ENCODE assay signal across 8 cellular contexts in the genomic region with DNA sequence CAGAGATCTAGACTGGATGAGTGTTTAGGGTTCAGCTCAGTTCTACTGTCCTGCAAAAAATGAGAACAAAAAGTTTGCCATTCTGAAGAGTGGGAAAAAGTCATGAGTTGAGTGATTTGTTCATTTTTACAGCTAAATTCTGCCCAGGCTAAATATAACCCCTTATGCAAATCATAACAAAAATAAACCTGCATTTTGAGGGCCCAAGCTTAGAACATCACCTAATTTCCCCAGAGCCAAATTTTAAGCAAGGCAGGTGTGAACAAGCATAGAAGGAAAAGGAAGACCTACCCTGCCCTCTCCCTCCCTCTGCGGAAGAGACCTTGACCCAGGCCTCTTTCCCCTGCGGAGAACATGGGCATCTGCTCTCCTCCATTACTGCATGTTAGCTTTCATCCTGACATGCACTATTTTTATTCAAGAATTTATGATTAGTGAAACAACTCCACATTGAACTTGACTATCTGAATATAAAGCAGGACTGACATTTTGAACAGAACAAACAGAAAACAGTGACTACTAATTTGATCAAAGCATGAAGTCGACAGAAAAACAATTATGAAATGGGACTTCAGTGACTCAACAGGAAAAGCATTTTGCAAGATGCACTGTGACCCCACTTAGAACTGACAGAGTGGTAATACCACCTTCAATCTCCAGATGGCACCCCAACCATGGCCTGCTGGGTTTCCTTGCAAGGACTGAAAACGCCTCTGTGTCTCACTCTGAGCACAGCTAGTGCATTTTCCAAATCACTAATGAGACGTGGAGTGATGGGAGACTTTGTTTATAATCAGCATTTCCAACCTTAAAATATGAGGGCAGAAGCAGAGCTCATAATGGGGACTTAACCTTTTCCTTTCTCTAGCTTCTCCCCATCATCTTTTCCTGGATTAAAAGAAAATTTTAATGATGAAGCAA. TPM values are rescaled to one million over a fixed set of nuclear protein-coding genes. Genes with fewer than 3 reads are reported as not detected.
DNase-seq lines count a peak whose midpoint lies in the region; ATAC-seq, FAIRE-seq and TF ChIP-seq lines count a peak whose summit lies in the region.

No MANE protein-coding gene starts in this region.

- peaks cover 6% of the 10 kb centered on the region for H3K79me2 ChIP-seq in neural cell (replicated peaks; ENCODE audit: insufficient read depth, low read length)

- TF ChIP-seq EP300 in neural cell (conservative IDR thresholded peaks at IDR 0.05; ENCODE audit: poor library complexity, severe bottlenecking) = no peak

- H3K9me3 Mint-ChIP-seq in activated T-helper 1 cell treated with anti-CD3 and anti-CD28 coated beads, Interleukin-12 subunit alpha, Interleukin-12 subunit beta, Interleukin-2, Interleukin-4 antibody, amounts not matched to agents 30 ng/mL and 10 ng/mL and 1 ng/mL, durations not matched to agents 14 hours and 24 hours and 36 hours = no peaks in the 10 kb centered on the region
- H3K9me3 Mint-ChIP-seq in stimulated activated naive CD8-positive, alpha-beta T cell treated with anti-CD3 and anti-CD28 coated beads, Interleukin-15, amount 100 ng/mL, for 72 hours = no peaks in the 10 kb centered on the region

- H3F3A ChIP-seq in neural cell (ENCODE audit: insufficient read depth, low read length, poor library complexity, severe bottlenecking) = no peaks in the 10 kb centered on the region

- H3K27me3 Mint-ChIP-seq in activated T-helper 1 cell treated with anti-CD3 and anti-CD28 coated beads, Interleukin-12 subunit alpha, Interleukin-12 subunit beta, Interleukin-2, Interleukin-4 antibody, amounts not matched to agents 30 ng/mL and 10 ng/mL and 1 ng/mL, durations not matched to agents 14 hours and 24 hours and 36 hours (ENCODE audit: insufficient read depth) = no peaks in the 10 kb centered on the region
- no peaks in the 10 kb centered on the region for H3K27me3 Mint-ChIP-seq in stimulated activated naive CD8-positive, alpha-beta T cell treated with anti-CD3 and anti-CD28 coated beads, Interleukin-15, amount 100 ng/mL, for 72 hours

- TF ChIP-seq CTCF in fibroblast of mammary gland (conservative IDR thresholded peaks at IDR 0.05; ENCODE audit: control insufficient read depth, insufficient read depth, low read depth, low read length) (peak; percentile 99), neural cell (IDR thresholded peaks at IDR 0.05; ENCODE audit: poor library complexity, severe bottlenecking) (peak; percentile 95)

- peaks cover 17% of the 10 kb centered on the region for H3K4me1 Mint-ChIP-seq in activated T-helper 1 cell treated with anti-CD3 and anti-CD28 coated beads, Interleukin-12 subunit alpha, Interleukin-12 subunit beta, Interleukin-2, Interleukin-4 antibody, amounts not matched to agents 30 ng/mL and 10 ng/mL and 1 ng/mL, durations not matched to agents 14 hours and 24 hours and 36 hours (ENCODE audit: low read depth)
- peaks cover 24% of the 10 kb centered on the region for H3K4me1 Mint-ChIP-seq in stimulated activated naive CD8-positive, alpha-beta T cell treated with anti-CD3 and anti-CD28 coated beads, Interleukin-15, amount 100 ng/mL, for 72 hours

- no peaks in the 10 kb centered on the region for H3K9me3 ChIP-seq in neural cell (ENCODE audit: low read length)

- TF ChIP-seq RAD21 in neural cell (conservative IDR thresholded peaks at IDR 0.05) = peak; percentile 99

- H3K27ac Mint-ChIP-seq in activated T-helper 1 cell treated with anti-CD3 and anti-CD28 coated beads, Interleukin-12 subunit alpha, Interleukin-12 subunit beta, Interleukin-2, Interleukin-4 antibody, amounts not matched to agents 30 ng/mL and 10 ng/mL and 1 ng/mL, durations not matched to agents 14 hours and 24 hours and 36 hours = peak overlapping the region; percentile 72
- peak overlapping the region; percentile 72 to 84 for H3K27ac Mint-ChIP-seq in stimulated activated naive CD8-positive, alpha-beta T cell treated with anti-CD3 and anti-CD28 coated beads, Interleukin-15, amount 100 ng/mL, for 72 hours

- no peak overlapping the region for H3K4me3 ChIP-seq in fibroblast of mammary gland (ENCODE audit: control insufficient read depth, low read depth, low read length)
- H3K4me3 ChIP-seq in neural cell (ENCODE audit: low read length) = no peak overlapping the region

- intact Hi-C loops in activated T-helper 1 cell treated with anti-CD3 and anti-CD28 coated beads, Interleukin-12 subunit alpha, Interleukin-12 subunit beta, Interleukin-2, Interleukin-4 antibody, amounts not matched to agents 30 ng/mL and 10 ng/mL and 1 ng/mL, durations not matched to agents 14 hours and 24 hours and 36 hours (cut with micrococcal nuclease) = loop anchor here (1.0 to 2.0 kb wide), 8 partner anchors 27 to 429 kb away; a partner anchor contains a TSS

- H3K27me3 ChIP-seq in neural cell (ENCODE audit: insufficient read depth, low read depth, low read length) = no peaks in the 10 kb centered on the region

- H3K36me3 ChIP-seq in neural cell (ENCODE audit: insufficient read depth, low read length) = no peaks in the 10 kb centered on the region

- no peaks in the 10 kb centered on the region for H3K9me2 ChIP-seq in neural cell (ENCODE audit: insufficient read depth, low read length)

- peak; percentile 80 for ATAC-seq in GM21619 (IDR thresholded peaks at IDR 0.05; ENCODE audit: unreplicated experiment)
- ATAC-seq in stimulated activated naive CD8-positive, alpha-beta T cell treated with anti-CD3 and anti-CD28 coated beads, Interleukin-15, amount 100 ng/mL, for 72 hours = peak; percentile 100

- peak; percentile 78 for FAIRE-seq in RCC 7860 (lab: Jason Lieb, UNC)

- H3K4me3 Mint-ChIP-seq in activated T-helper 1 cell treated with anti-CD3 and anti-CD28 coated beads, Interleukin-12 subunit alpha, Interleukin-12 subunit beta, Interleukin-2, Interleukin-4 antibody, amounts not matched to agents 30 ng/mL and 10 ng/mL and 1 ng/mL, durations not matched to agents 14 hours and 24 hours and 36 hours = no peak overlapping the region
- H3K4me3 Mint-ChIP-seq in stimulated activated naive CD8-positive, alpha-beta T cell treated with anti-CD3 and anti-CD28 coated beads, Interleukin-15, amount 100 ng/mL, for 72 hours = peak overlapping the region; percentile 33 to 55

- H3K4me2 ChIP-seq in neural cell (ENCODE audit: low read length) = no peak overlapping the region

- no peaks in the 10 kb centered on the region for H3K36me3 Mint-ChIP-seq in activated T-helper 1 cell treated with anti-CD3 and anti-CD28 coated beads, Interleukin-12 subunit alpha, Interleukin-12 subunit beta, Interleukin-2, Interleukin-4 antibody, amounts not matched to agents 30 ng/mL and 10 ng/mL and 1 ng/mL, durations not matched to agents 14 hours and 24 hours and 36 hours (ENCODE audit: low read depth)

- H3K27ac ChIP-seq in neural cell (ENCODE audit: low read length) = peak overlapping the region; percentile 51

- peak overlapping the region; percentile 31 for H3K9ac ChIP-seq in neural cell (ENCODE audit: low read length)

- H2AFZ ChIP-seq in neural cell (ENCODE audit: low read depth, low read length) = no peak overlapping the region

- DNase-seq in DMS79 treated with DMSO at 0.1 percent for 48 hours (lab: John Stamatoyannopoulos, UW) = peak; percentile 82
- DNase-seq in KG1 (lab: John Stamatoyannopoulos, UW) = peak; percentile 83
- peak; percentile 71 for DNase-seq in RCC 7860 (ENCODE audit: low spot score)
- DNase-seq in activated T-helper 1 cell treated with anti-CD3 and anti-CD28 coated beads, Interleukin-12 subunit alpha, Interleukin-12 subunit beta, Interleukin-2, Interleukin-4 antibody, amounts not matched to agents 30 ng/mL and 10 ng/mL and 1 ng/mL, durations not matched to agents 14 hours and 24 hours and 36 hours (ENCODE audit: low spot score) = peak; percentile 79
- DNase-seq in fibroblast of mammary gland (ENCODE audit: low read depth) = peak; percentile 98
- peak; percentile 71 to 85 for DNase-seq in stimulated activated naive CD8-positive, alpha-beta T cell treated with anti-CD3 and anti-CD28 coated beads, Interleukin-15, amount 100 ng/mL, for 72 hours

- H4K20me1 ChIP-seq in neural cell (ENCODE audit: insufficient read depth) = no peaks in the 10 kb centered on the region

TF ChIP-seq in neural cell, 6 proteins besides CTCF, POLR2A, EP300 and RAD21:
- no peak for TF ChIP-seq EZH2 (IDR thresholded peaks at IDR 0.05; ENCODE audit: borderline replicate concordance, insufficient read depth, low read length, poor library complexity, severe bottlenecking)
- TF ChIP-seq TAF1 (IDR thresholded peaks at IDR 0.05; ENCODE audit: low read depth) = peak; percentile 31
- TF ChIP-seq, protein P1, sequence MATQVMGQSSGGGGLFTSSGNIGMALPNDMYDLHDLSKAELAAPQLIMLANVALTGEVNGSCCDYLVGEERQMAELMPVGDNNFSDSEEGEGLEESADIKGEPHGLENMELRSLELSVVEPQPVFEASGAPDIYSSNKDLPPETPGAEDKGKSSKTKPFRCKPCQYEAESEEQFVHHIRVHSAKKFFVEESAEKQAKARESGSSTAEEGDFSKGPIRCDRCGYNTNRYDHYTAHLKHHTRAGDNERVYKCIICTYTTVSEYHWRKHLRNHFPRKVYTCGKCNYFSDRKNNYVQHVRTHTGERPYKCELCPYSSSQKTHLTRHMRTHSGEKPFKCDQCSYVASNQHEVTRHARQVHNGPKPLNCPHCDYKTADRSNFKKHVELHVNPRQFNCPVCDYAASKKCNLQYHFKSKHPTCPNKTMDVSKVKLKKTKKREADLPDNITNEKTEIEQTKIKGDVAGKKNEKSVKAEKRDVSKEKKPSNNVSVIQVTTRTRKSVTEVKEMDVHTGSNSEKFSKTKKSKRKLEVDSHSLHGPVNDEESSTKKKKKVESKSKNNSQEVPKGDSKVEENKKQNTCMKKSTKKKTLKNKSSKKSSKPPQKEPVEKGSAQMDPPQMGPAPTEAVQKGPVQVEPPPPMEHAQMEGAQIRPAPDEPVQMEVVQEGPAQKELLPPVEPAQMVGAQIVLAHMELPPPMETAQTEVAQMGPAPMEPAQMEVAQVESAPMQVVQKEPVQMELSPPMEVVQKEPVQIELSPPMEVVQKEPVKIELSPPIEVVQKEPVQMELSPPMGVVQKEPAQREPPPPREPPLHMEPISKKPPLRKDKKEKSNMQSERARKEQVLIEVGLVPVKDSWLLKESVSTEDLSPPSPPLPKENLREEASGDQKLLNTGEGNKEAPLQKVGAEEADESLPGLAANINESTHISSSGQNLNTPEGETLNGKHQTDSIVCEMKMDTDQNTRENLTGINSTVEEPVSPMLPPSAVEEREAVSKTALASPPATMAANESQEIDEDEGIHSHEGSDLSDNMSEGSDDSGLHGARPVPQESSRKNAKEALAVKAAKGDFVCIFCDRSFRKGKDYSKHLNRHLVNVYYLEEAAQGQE (IDR thresholded peaks at IDR 0.05; ENCODE audit: borderline replicate concordance) = no peak
- no peak for TF ChIP-seq POLR2AphosphoS5 (IDR thresholded peaks at IDR 0.05)
- no peak for TF ChIP-seq MXI1 (conservative IDR thresholded peaks at IDR 0.05; ENCODE audit: poor library complexity, severe bottlenecking)
- peak; percentile 99 for TF ChIP-seq SMC3 (conservative IDR thresholded peaks at IDR 0.05; ENCODE audit: poor library complexity)

RNA-seq across cellular contexts. Expression of a gene that starts 30.9 kb away (rescaled TPM):
- 51.9 and 53.5 TPM in 2 replicates for total RNA-seq in activated T-helper 1 cell treated with anti-CD3 and anti-CD28 coated beads, Interleukin-12 subunit alpha, Interleukin-12 subunit beta, Interleukin-2, Interleukin-4 antibody, amounts not matched to agents 30 ng/mL and 10 ng/mL and 1 ng/mL, durations not matched to agents 14 hours and 24 hours and 36 hours
- 0.62 TPM in 1 of 2 replicates, not detected in the other for polyA plus RNA-seq in neural cell
- 0.73 TPM in 1 of 2 replicates, not detected in the other for polyA minus RNA-seq in neural cell
